ENCODE assay signal across 12 cellular contexts in the genomic region with DNA sequence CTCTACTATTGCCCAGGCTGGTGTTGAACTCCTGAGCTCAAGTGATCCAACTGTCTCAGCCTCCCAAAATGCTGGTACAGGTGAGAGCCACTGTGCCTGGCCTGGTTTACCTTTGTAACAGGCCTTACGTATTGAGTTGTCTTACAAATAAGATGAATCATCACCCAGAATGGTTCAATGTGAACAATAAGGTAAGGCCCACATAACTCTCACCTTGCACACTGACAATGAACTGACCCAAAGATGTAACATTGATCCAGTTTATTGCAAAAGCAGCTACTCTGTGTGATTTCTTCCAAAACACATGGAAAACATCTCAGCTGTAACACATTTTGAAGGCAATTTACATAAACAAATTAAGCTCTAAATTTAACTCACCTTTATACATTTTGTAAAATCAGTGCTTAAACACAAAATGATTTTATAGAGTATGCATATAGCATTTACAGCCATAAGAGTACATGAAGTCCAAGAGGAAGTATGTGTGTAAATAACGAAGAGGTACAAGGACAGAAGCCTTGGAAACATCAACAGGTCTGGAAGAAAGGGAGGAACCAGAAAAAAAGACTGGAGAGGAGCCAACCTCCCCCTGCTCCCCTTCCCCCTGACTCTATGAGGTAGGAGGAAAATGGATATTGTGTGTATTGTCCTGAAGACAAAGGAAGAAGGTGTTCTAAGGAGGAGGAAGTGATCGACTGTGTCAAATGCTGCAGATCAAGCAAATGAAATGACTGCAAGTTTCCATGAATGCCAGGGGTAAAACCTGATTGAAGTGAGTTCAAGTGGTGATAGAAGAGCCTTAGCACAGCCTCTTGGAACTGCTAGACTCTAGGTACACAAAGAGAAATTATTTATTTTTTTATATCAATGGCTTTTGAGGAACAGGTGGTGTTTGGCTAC. TPM values are rescaled to one million over a fixed set of nuclear protein-coding genes. Genes with fewer than 3 reads are reported as not detected.
DNase-seq lines count a peak whose midpoint lies in the region; ATAC-seq, FAIRE-seq and TF ChIP-seq lines count a peak whose summit lies in the region.
"Had no signal": no experiment of that assay in that cellular context is flagged by ENCODE, and none has a peak within 500 bp of the region (broad histone marks: within the 10 kb centered on the region; RNA-seq: fewer than 3 reads in every experiment).

No MANE protein-coding gene starts in this region.

- no peaks in the 10 kb centered on the region for H3K27me3 Mint-ChIP-seq in activated naive CD4-positive, alpha-beta T cell treated with anti-CD3 and anti-CD28 coated beads, Interleukin-2, amount 50 U/mL, for 24 hours
- no peaks in the 10 kb centered on the region for H3K27me3 Mint-ChIP-seq in T-helper 17 cell

- H3K4me1 ChIP-seq in foreskin keratinocyte (no peaks in the 10 kb centered on the region), upper lobe of left lung (peaks cover 15 to 29% (median 21%) of the 10 kb centered on the region in 4 donors)

- ATAC-seq in T-helper 17 cell, result no peak
- peak; percentile 13 for ATAC-seq in foreskin keratinocyte
- peak in 1 of 2 donors; percentile 56 for ATAC-seq in upper lobe of left lung (ENCODE audit: low FRiP score in 2 of 2)
- ATAC-seq in HG03565 (IDR thresholded peaks at IDR 0.05; ENCODE audit: unreplicated experiment), result no peak

- H3K27me3 ChIP-seq in foreskin keratinocyte (no peaks in the 10 kb centered on the region), upper lobe of left lung (no peaks in the 10 kb centered on the region)
- H3K27me3 ChIP-seq: BE2C, sigmoid colon had no signal

- FAIRE-seq in HTR-8/SVneo (lab: Jason Lieb, UNC), result no peak

- TF ChIP-seq EP300 in upper lobe of left lung (IDR thresholded peaks at IDR 0.05), result peak in 2 of 4 donors; percentile 9 to 24

- peak overlapping the region; percentile 78 for H3K4me3 Mint-ChIP-seq in activated naive CD4-positive, alpha-beta T cell treated with anti-CD3 and anti-CD28 coated beads, Interleukin-2, amount 50 U/mL, for 24 hours
- no peak overlapping the region for H3K4me3 Mint-ChIP-seq in T-helper 17 cell

- TF ChIP-seq POLR2A in upper lobe of left lung (IDR thresholded peaks at IDR 0.05), result no peak

- no peaks in the 10 kb centered on the region for H3K36me3 Mint-ChIP-seq in activated naive CD4-positive, alpha-beta T cell treated with anti-CD3 and anti-CD28 coated beads, Interleukin-2, amount 50 U/mL, for 24 hours
- peaks cover 2% of the 10 kb centered on the region for H3K36me3 Mint-ChIP-seq in T-helper 17 cell (ENCODE audit: low read depth)

- H3K9me3 ChIP-seq in T-helper 17 cell (ENCODE audit: control insufficient read depth, low read length, poor library complexity, severe bottlenecking) (no peaks in the 10 kb centered on the region), upper lobe of left lung (no peaks in the 10 kb centered on the region)
- H3K9me3 ChIP-seq: BE2C, sigmoid colon had no signal

- peak overlapping the region; percentile 89 for H3K27ac Mint-ChIP-seq in activated naive CD4-positive, alpha-beta T cell treated with anti-CD3 and anti-CD28 coated beads, Interleukin-2, amount 50 U/mL, for 24 hours
- H3K27ac Mint-ChIP-seq in T-helper 17 cell, result peak overlapping the region; percentile 53

- H3K27ac ChIP-seq in foreskin keratinocyte, result no peak overlapping the region
- H3K27ac ChIP-seq in upper lobe of left lung, result peak overlapping the region in 3 of 4 donors; percentile 36 to 54 (median 54)
- H3K27ac ChIP-seq: sigmoid colon had no signal

- no peak for DNase-seq in activated naive CD4-positive, alpha-beta T cell treated with anti-CD3 and anti-CD28 coated beads, Interleukin-2, amount 50 U/mL, for 16 hours
- no peak for DNase-seq in T-helper 17 cell
- DNase-seq in foreskin keratinocyte, result no peak
- DNase-seq in upper lobe of left lung, result no peak
- DNase-seq in GM19238 (ENCODE audit: insufficient read length, low spot score), result no peak
- DNase-seq in HTR-8/SVneo (ENCODE audit: insufficient read length, low spot score), result no peak
- DNase-seq: activated CD4-positive, alpha-beta T cell treated with anti-CD3 and anti-CD28 coated beads, Interleukin-2, amount 50 U/mL, for 48 hours; BE2C; NCI-H446 treated with DMSO at 0.1 percent for 48 hours; sigmoid colon had no signal

- no peak overlapping the region for H3K4me3 ChIP-seq in upper lobe of left lung
- H3K4me3 ChIP-seq: sigmoid colon had no signal

- peaks cover 68% of the 10 kb centered on the region for H3K4me1 Mint-ChIP-seq in activated naive CD4-positive, alpha-beta T cell treated with anti-CD3 and anti-CD28 coated beads, Interleukin-2, amount 50 U/mL, for 24 hours
- peaks cover 34% of the 10 kb centered on the region for H3K4me1 Mint-ChIP-seq in T-helper 17 cell

- no peaks in the 10 kb centered on the region for H3K36me3 ChIP-seq in upper lobe of left lung
- H3K36me3 ChIP-seq: BE2C, sigmoid colon had no signal

- TF ChIP-seq CTCF in foreskin keratinocyte (conservative IDR thresholded peaks at IDR 0.05) (no peak), upper lobe of left lung (IDR thresholded peaks at IDR 0.05) (no peak)

- no peaks in the 10 kb centered on the region for H3K9me3 Mint-ChIP-seq in activated naive CD4-positive, alpha-beta T cell treated with anti-CD3 and anti-CD28 coated beads, Interleukin-2, amount 50 U/mL, for 24 hours

- 55% methylated on average over 3 of the region's 3 CpGs for WGBS in upper lobe of left lung, 2 donors

RNA-seq across cellular contexts. Expression of a gene that starts 5.6 kb away (rescaled TPM):
- total RNA-seq in T-helper 17 cell, result 10 to 100 TPM; 36.9 to 44.8 TPM
- total RNA-seq in foreskin keratinocyte, result 45.5 and 49.3 TPM in 2 replicates
- 11.8 and 12.0 TPM in 2 replicates for polyA plus RNA-seq in foreskin keratinocyte
- 10 to 100 TPM; 32.6 to 90.1 (median 41.2) TPM for total RNA-seq in upper lobe of left lung

RNA-seq across cellular contexts. Expression of a gene that starts 6.6 kb away (rescaled TPM):
- total RNA-seq in T-helper 17 cell (10 to 100 TPM; 21.8 to 30.5 TPM), foreskin keratinocyte (29.5 and 33.2 TPM in 2 replicates), upper lobe of left lung (10 to 100 TPM in 5 of 6 donors, 1 to 10 TPM in 1; 7.9 to 24.4 (median 22.5) TPM)
- 25.3 and 31.6 TPM in 2 replicates for polyA plus RNA-seq in foreskin keratinocyte
